ENCODE assay signal across 1 cellular context in the genomic region with DNA sequence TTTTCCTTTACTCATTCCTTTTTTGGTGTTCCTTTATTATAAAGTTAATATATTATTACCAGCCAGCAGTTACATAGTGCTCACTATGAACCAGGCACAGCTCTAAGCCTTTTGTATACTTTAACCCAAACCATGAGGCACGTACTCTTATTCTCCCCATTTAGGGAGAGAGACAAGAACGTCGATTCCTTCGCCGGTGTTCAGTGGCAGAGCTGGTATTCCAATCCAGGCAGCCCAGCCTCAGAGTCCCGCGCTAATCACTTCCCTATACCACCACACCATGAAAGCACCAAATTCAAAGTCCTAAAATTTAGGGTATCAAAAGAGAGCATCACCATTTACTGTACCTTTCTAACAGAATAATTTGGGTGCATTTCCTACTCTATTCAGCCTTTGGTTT.
TF ChIP-seq lines count a peak whose summit lies in the region.

No MANE protein-coding gene starts in this region.

TF ChIP-seq in IMR-90, 13 proteins besides CTCF, POLR2A, EP300 and RAD21:
- TF ChIP-seq, protein P1, sequence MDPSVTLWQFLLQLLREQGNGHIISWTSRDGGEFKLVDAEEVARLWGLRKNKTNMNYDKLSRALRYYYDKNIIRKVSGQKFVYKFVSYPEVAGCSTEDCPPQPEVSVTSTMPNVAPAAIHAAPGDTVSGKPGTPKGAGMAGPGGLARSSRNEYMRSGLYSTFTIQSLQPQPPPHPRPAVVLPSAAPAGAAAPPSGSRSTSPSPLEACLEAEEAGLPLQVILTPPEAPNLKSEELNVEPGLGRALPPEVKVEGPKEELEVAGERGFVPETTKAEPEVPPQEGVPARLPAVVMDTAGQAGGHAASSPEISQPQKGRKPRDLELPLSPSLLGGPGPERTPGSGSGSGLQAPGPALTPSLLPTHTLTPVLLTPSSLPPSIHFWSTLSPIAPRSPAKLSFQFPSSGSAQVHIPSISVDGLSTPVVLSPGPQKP (IDR thresholded peaks at IDR 0.05; ENCODE audit: borderline replicate concordance, low read depth, low read length): no peak
- TF ChIP-seq SMC3 (IDR thresholded peaks at IDR 0.05; ENCODE audit: low read depth, low read length): no peak
- TF ChIP-seq CEBPB (IDR thresholded peaks at IDR 0.05; ENCODE audit: low read depth, low read length): no peak
- no peak for TF ChIP-seq MAZ (IDR thresholded peaks at IDR 0.05; ENCODE audit: borderline replicate concordance, low read depth, low read length)
- TF ChIP-seq MAFK (IDR thresholded peaks at IDR 0.05; ENCODE audit: low read depth, low read length): no peak
- TF ChIP-seq FOS (IDR thresholded peaks at IDR 0.05; ENCODE audit: low read depth, low read length): no peak
- no peak for TF ChIP-seq CHD1 (IDR thresholded peaks at IDR 0.05; ENCODE audit: low read depth, low read length)
- TF ChIP-seq BHLHE40 (IDR thresholded peaks at IDR 0.05; ENCODE audit: low read depth, low read length): no peak
- TF ChIP-seq NFE2L2 (IDR thresholded peaks at IDR 0.05; ENCODE audit: low read depth, low read length): no peak
- TF ChIP-seq, protein P2, sequence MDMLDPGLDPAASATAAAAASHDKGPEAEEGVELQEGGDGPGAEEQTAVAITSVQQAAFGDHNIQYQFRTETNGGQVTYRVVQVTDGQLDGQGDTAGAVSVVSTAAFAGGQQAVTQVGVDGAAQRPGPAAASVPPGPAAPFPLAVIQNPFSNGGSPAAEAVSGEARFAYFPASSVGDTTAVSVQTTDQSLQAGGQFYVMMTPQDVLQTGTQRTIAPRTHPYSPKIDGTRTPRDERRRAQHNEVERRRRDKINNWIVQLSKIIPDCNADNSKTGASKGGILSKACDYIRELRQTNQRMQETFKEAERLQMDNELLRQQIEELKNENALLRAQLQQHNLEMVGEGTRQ (IDR thresholded peaks at IDR 0.05; ENCODE audit: low read depth, low read length): no peak
- no peak for TF ChIP-seq MXI1 (IDR thresholded peaks at IDR 0.05; ENCODE audit: borderline replicate concordance, low read depth, low read length)
- TF ChIP-seq RCOR1 (IDR thresholded peaks at IDR 0.05; ENCODE audit: insufficient replicate concordance, low read length): no peak
- no peak for TF ChIP-seq RFX5 (IDR thresholded peaks at IDR 0.05; ENCODE audit: low read depth, low read length)
